In genomic region chr10:71085689-71086438, GRCh38 we compare ENCODE assay signal across 14 cellular contexts.
DNase-seq lines count a peak whose midpoint lies in the region; ATAC-seq and TF ChIP-seq lines count a peak whose summit lies in the region.
"Had no signal": no experiment of that assay in that cellular context is flagged by ENCODE, and none has a peak within 500 bp of the region (broad histone marks: within the 10 kb centered on the region; RNA-seq: fewer than 3 reads in every experiment).

No MANE protein-coding gene starts in this region.

- H3K36me3 ChIP-seq in neural progenitor cell: no peaks in the 10 kb centered on the region
- H3K36me3 ChIP-seq: cardiac muscle cell had no signal

- no peaks in the 10 kb centered on the region for H3K9me3 ChIP-seq in neural progenitor cell (ENCODE audit: low read depth)

- H4K20me1 ChIP-seq in neural progenitor cell (ENCODE audit: low read depth): no peaks in the 10 kb centered on the region

- H3K4me1 Mint-ChIP-seq in neural progenitor cell: peaks cover 29% of the 10 kb centered on the region
- H3K4me1 Mint-ChIP-seq: T-cell had no signal

- peak overlapping the region; percentile 40 for H3K27ac Mint-ChIP-seq in neural progenitor cell
- H3K27ac Mint-ChIP-seq: CD14-positive monocyte, T-cell had no signal

- H3K4me3 Mint-ChIP-seq in neural progenitor cell: peak overlapping the region; percentile 52
- H3K4me3 Mint-ChIP-seq: CD14-positive monocyte, T-cell had no signal

- H3K4me1 ChIP-seq in neural progenitor cell: peaks cover 61% of the 10 kb centered on the region

- no peak overlapping the region for H2AFZ ChIP-seq in neural progenitor cell (replicated peaks)

- peaks cover 19% of the 10 kb centered on the region for H3F3A ChIP-seq in neural progenitor cell (ENCODE audit: low read depth)

- no peaks in the 10 kb centered on the region for H3K9me3 Mint-ChIP-seq in neural progenitor cell
- H3K9me3 Mint-ChIP-seq: T-cell had no signal

- no peaks in the 10 kb centered on the region for H3K79me2 ChIP-seq in neural progenitor cell (ENCODE audit: low read depth)

- no peaks in the 10 kb centered on the region for H3K36me3 Mint-ChIP-seq in neural progenitor cell
- H3K36me3 Mint-ChIP-seq: CD14-positive monocyte, T-cell had no signal

- no peak overlapping the region for H3K4me3 ChIP-seq in neural progenitor cell
- H3K4me3 ChIP-seq: cardiac muscle cell had no signal

- H3K9ac ChIP-seq in neural progenitor cell: no peak overlapping the region

- ATAC-seq in GM18498 (IDR thresholded peaks at IDR 0.05; ENCODE audit: unreplicated experiment): no peak
- no peak for ATAC-seq in HG03469 (IDR thresholded peaks at IDR 0.05; ENCODE audit: unreplicated experiment)
- ATAC-seq: Panc1, T-cell had no signal

- H3K27me3 ChIP-seq in neural progenitor cell: no peaks in the 10 kb centered on the region
- H3K27me3 ChIP-seq: cardiac muscle cell had no signal

- H3K4me2 ChIP-seq in neural progenitor cell: peak overlapping the region; percentile 72

- no peak for TF ChIP-seq CTCF in neural progenitor cell (IDR thresholded peaks at IDR 0.05)

- no peak overlapping the region for H3K27ac ChIP-seq in neural progenitor cell
- H3K27ac ChIP-seq: cardiac muscle cell had no signal

- peaks cover 17% of the 10 kb centered on the region for H3K27me3 Mint-ChIP-seq in neural progenitor cell (ENCODE audit: insufficient read depth, low read depth)

- peak; percentile 9 for DNase-seq in 8988T
- peak; percentile 25 for DNase-seq in ELF-1 (ENCODE audit: low read depth, low spot score)
- DNase-seq in activated CD8-positive, alpha-beta memory T cell treated with anti-CD3 and anti-CD28 coated beads, Interleukin-2, amount 50 U/mL, for 4 hours: peak; percentile 12
- DNase-seq in neural progenitor cell (ENCODE audit: low spot score): peak; percentile 98
- DNase-seq in Ammon's horn (ENCODE audit: low spot score): no peak
- DNase-seq: activated CD4-positive, alpha-beta T cell treated with anti-CD3 and anti-CD28 coated beads for 48 hours; kidney glomerular epithelial cell; stimulated activated naive CD4-positive, alpha-beta T cell had no signal
